In genomic region chr1:29202584-29203340, GRCh38 we compare ENCODE assay signal across 8 cellular contexts. TPM values are rescaled to one million over a fixed set of nuclear protein-coding genes. Genes with fewer than 3 reads are reported as not detected.
A peak's percentile ranks its signal among the peaks of the same experiment; 100 is the strongest.
DNase-seq lines count a peak whose midpoint lies in the region; ATAC-seq, FAIRE-seq and TF ChIP-seq lines count a peak whose summit lies in the region.

No MANE protein-coding gene starts in this region.

- no peaks in the 10 kb centered on the region for H4K20me1 ChIP-seq in keratinocyte (ENCODE audit: control insufficient read depth, extremely low read depth, insufficient read depth, low read length)

- no peaks in the 10 kb centered on the region for H3K27me3 Mint-ChIP-seq in activated B cell treated with CpG ODN at 0.5 μM for 24 hours

- intact Hi-C loops in activated B cell treated with CpG ODN at 0.5 μM for 24 hours (cut with micrococcal nuclease), result loop anchor here (1.0 kb wide), 5 partner anchors 20 to 417 kb away; no protein-coding TSS in a partner anchor

- TF ChIP-seq CTCF in activated B cell treated with CpG ODN at 0.5 μM for 24 hours (IDR thresholded peaks at IDR 0.05) (no peak), keratinocyte (optimal IDR thresholded peaks at IDR 0.05 in 1 of 3, IDR thresholded peaks at IDR 0.05 in 1 of 3, conservative IDR thresholded peaks at IDR 0.05 in 1 of 3; ENCODE audit: extremely low read depth in 1 of 3, insufficient read depth in 2 of 3, low read length in 3 of 3) (peak; percentile 88 to 99 (median 98))

- peak overlapping the region; percentile 72 for H2AFZ ChIP-seq in keratinocyte (ENCODE audit: control insufficient read depth, low read length)

- no peak overlapping the region for H3K4me3 Mint-ChIP-seq in activated B cell treated with CpG ODN at 0.5 μM for 24 hours

- H3K4me1 Mint-ChIP-seq in activated B cell treated with CpG ODN at 0.5 μM for 24 hours, result peaks cover 3% of the 10 kb centered on the region

- CTCF ChIA-PET in activated B cell treated with CpG ODN at 0.5 μM for 24 hours (lab: Charles Lee), result interaction anchor here (0.6 to 4.0 kb wide), 22 partner anchors 10 to 843 kb away, joined by 3 to 40 read pairs (median 4); partner anchors contain the start of genes EPB41 and SRSF4

- no peak overlapping the region for H3K27ac Mint-ChIP-seq in activated B cell treated with CpG ODN at 0.5 μM for 24 hours

- DNase-seq in GM03348 (ENCODE audit: low spot score), result peak; percentile 94
- DNase-seq in NCI-H226, result peak; percentile 95
- DNase-seq in activated B cell treated with CpG ODN at 0.5 μM for 24 hours, result peak; percentile 80
- peak; percentile 8 to 90 (median 77) for DNase-seq in caudate nucleus (lab: John Stamatoyannopoulos, UW)
- peak; percentile 88 for DNase-seq in keratinocyte (ENCODE audit: low read depth, low spot score)
- DNase-seq in stimulated activated CD4-positive, alpha-beta T cell treated with anti-CD3 and anti-CD28 coated beads, Interleukin-12 subunit alpha, Interleukin-12 subunit beta, amount 100 ng/mL, for 4 hours, result peak; percentile 93

- H3K27ac ChIP-seq in caudate nucleus (ENCODE audit: low read depth, low read length) (peak overlapping the region; percentile 13), keratinocyte (ENCODE audit: control insufficient read depth, insufficient read depth, low read length) (peak overlapping the region; percentile 76)

- no peaks in the 10 kb centered on the region for H3K9me3 Mint-ChIP-seq in activated B cell treated with CpG ODN at 0.5 μM for 24 hours

- no peaks in the 10 kb centered on the region for H3K9me3 ChIP-seq in keratinocyte (ENCODE audit: control insufficient read depth, low read depth, low read length)

- no peaks in the 10 kb centered on the region for H3K27me3 ChIP-seq in keratinocyte (ENCODE audit: control insufficient read depth, extremely low read depth, insufficient read depth, low read length)

- POLR2A ChIA-PET in activated B cell treated with CpG ODN at 0.5 μM for 24 hours (lab: Charles Lee), result interaction anchor here (0.9 to 1.9 kb wide), 3 partner anchors 21 to 321 kb away, joined by 3 to 8 read pairs (median 6); partner anchors contain the start of gene SRSF4

- H3K4me3 ChIP-seq in keratinocyte (ENCODE audit: control insufficient read depth in 2 of 3, extremely low read depth in 1 of 3, insufficient read depth in 2 of 3, low read depth in 1 of 3, low read length in 3 of 3), result peak overlapping the region in 2 of 3 experiments; percentile 54 to 57

- peak; percentile 100 for FAIRE-seq in keratinocyte (lab: Jason Lieb, UNC)

- peaks cover 25 to 26% of the 10 kb centered on the region in 2 experiments for H3K36me3 ChIP-seq in keratinocyte (ENCODE audit: control insufficient read depth in 2 of 2, extremely low read depth in 1 of 2, insufficient read depth in 2 of 2, low read length in 2 of 2)

- dilution Hi-C loops in keratinocyte (cut with MboI; ENCODE audit: extremely low pct_ligation_motif_present, low sequenced_read_pairs), result no loop called here

- peaks cover 10% of the 10 kb centered on the region for H3K4me1 ChIP-seq in keratinocyte (ENCODE audit: control insufficient read depth, extremely low read depth, insufficient read depth, low read length)

- ATAC-seq in HG03175 (IDR thresholded peaks at IDR 0.05; ENCODE audit: unreplicated experiment) (peak; percentile 73), activated B cell treated with CpG ODN at 0.5 μM for 24 hours (ENCODE audit: low read depth) (peak; percentile 98), HG03139 (IDR thresholded peaks at IDR 0.05; ENCODE audit: unreplicated experiment) (no peak)

- peaks cover 36% of the 10 kb centered on the region for H3K36me3 Mint-ChIP-seq in activated B cell treated with CpG ODN at 0.5 μM for 24 hours (ENCODE audit: low read depth)

- H3K9ac ChIP-seq in keratinocyte (ENCODE audit: control insufficient read depth, extremely low read depth, insufficient read depth, low read length), result peak overlapping the region; percentile 54

- H3K9me1 ChIP-seq in keratinocyte (ENCODE audit: control insufficient read depth, extremely low read depth, insufficient read depth, low read length), result peaks cover 2% of the 10 kb centered on the region

- peak overlapping the region; percentile 92 for H3K4me2 ChIP-seq in keratinocyte (ENCODE audit: control insufficient read depth, extremely low read depth, insufficient read depth, low read depth, low read length)

- H3K79me2 ChIP-seq in keratinocyte (ENCODE audit: control insufficient read depth, insufficient read depth, low read length), result no peaks in the 10 kb centered on the region

RNA-seq across cellular contexts. Expression of gene SRSF4, which starts 21.1 kb away (rescaled TPM):
- 80.3 and 92.6 TPM in 2 replicates for total RNA-seq in activated B cell treated with CpG ODN at 0.5 μM for 24 hours
- 26.8 to 63.2 TPM (median 51.0 TPM) in 3 replicates for polyA plus RNA-seq in keratinocyte
- polyA plus RNA-seq in keratinocyte (2011; ENCODE audit: low read depth), result 135 TPM
- polyA plus RNA-seq in keratinocyte (2011; cell fraction: cytosol; rRNA removed), result 39.2 and 42.5 TPM in 2 replicates
- polyA plus RNA-seq in keratinocyte (2011; cell fraction: nucleus; rRNA removed), result 89.0 and 94.1 TPM in 2 replicates
- polyA plus RNA-seq in keratinocyte (2012; ENCODE audit: low replicate concordance), result 60.2 and 62.4 TPM in 2 replicates
- polyA minus RNA-seq in keratinocyte, result 14.8 to 41.8 TPM (median 15.6 TPM) in 3 replicates
- 18.8 TPM for polyA minus RNA-seq in keratinocyte (2011; cell fraction: cytosol; rRNA and poly(A)+ RNA removed)
- 20.7 and 34.7 TPM in 2 replicates for polyA minus RNA-seq in keratinocyte (2011; cell fraction: nucleus; rRNA and poly(A)+ RNA removed)

RNA-seq across cellular contexts. Expression of gene MECR, which starts 28.0 kb away (rescaled TPM):
- total RNA-seq in activated B cell treated with CpG ODN at 0.5 μM for 24 hours, result 18.7 and 23.7 TPM in 2 replicates
- 20.7 to 29.9 TPM (median 23.0 TPM) in 3 replicates for polyA plus RNA-seq in keratinocyte
- 11.5 TPM for polyA plus RNA-seq in keratinocyte (2011; ENCODE audit: low read depth)
- 15.7 and 26.5 TPM in 2 replicates for polyA plus RNA-seq in keratinocyte (2011; cell fraction: cytosol; rRNA removed)
- 22.4 and 28.5 TPM in 2 replicates for polyA plus RNA-seq in keratinocyte (2011; cell fraction: nucleus; rRNA removed)
- polyA plus RNA-seq in keratinocyte (2012; ENCODE audit: low replicate concordance), result 24.1 and 26.0 TPM in 2 replicates
- 20.2 to 34.1 TPM (median 25.2 TPM) in 3 replicates for polyA minus RNA-seq in keratinocyte
- polyA minus RNA-seq in keratinocyte (2011; cell fraction: cytosol; rRNA and poly(A)+ RNA removed), result 14.4 TPM
- 11.6 and 13.1 TPM in 2 replicates for polyA minus RNA-seq in keratinocyte (2011; cell fraction: nucleus; rRNA and poly(A)+ RNA removed)

RNA-seq across cellular contexts. Expression of gene PTPRU, which starts 33.6 kb away (rescaled TPM):
- total RNA-seq in activated B cell treated with CpG ODN at 0.5 μM for 24 hours, result 0.24 TPM in 1 of 2 replicates, not detected in the other
- 4.3 to 6.4 TPM (median 5.4 TPM) in 3 replicates for polyA plus RNA-seq in keratinocyte
- 2.4 TPM for polyA plus RNA-seq in keratinocyte (2011; ENCODE audit: low read depth)
- polyA plus RNA-seq in keratinocyte (2011; cell fraction: cytosol; rRNA removed), result 2.9 and 5.1 TPM in 2 replicates
- polyA plus RNA-seq in keratinocyte (2011; cell fraction: nucleus; rRNA removed), result 10.8 and 15.2 TPM in 2 replicates
- polyA plus RNA-seq in keratinocyte (2012; ENCODE audit: low replicate concordance), result 8.9 and 9.2 TPM in 2 replicates
- 11.0 to 19.3 TPM (median 12.7 TPM) in 3 replicates for polyA minus RNA-seq in keratinocyte
- 25.9 TPM for polyA minus RNA-seq in keratinocyte (2011; cell fraction: cytosol; rRNA and poly(A)+ RNA removed)
- polyA minus RNA-seq in keratinocyte (2011; cell fraction: nucleus; rRNA and poly(A)+ RNA removed), result 26.5 and 27.2 TPM in 2 replicates
